ENCODE assay signal across 14 cellular contexts in genomic region chr11:129694538-129694937, GRCh38.
DNase-seq lines count a peak whose midpoint lies in the region; ATAC-seq and TF ChIP-seq lines count a peak whose summit lies in the region.
"Had no signal": no experiment of that assay in that cellular context is flagged by ENCODE, and none has a peak within 500 bp of the region (broad histone marks: within the 10 kb centered on the region; RNA-seq: fewer than 3 reads in every experiment).

No MANE protein-coding gene starts in this region.

- H3K18ac ChIP-seq in trophoblast cell (ENCODE audit: low read length), result no peak overlapping the region

- H3K27ac ChIP-seq in trophoblast cell (ENCODE audit: low read depth, low read length), result no peak overlapping the region
- no peak overlapping the region for H3K27ac ChIP-seq in left lung

- H3K27me3 Mint-ChIP-seq in activated T-cell treated with anti-CD3 and anti-CD28 coated beads, Interleukin-2, amount 50 U/mL, for 72 hours (ENCODE audit: low read depth), result peaks cover 8% of the 10 kb centered on the region
- H3K27me3 Mint-ChIP-seq in activated T-cell treated with anti-CD3 and anti-CD28 coated beads, Interleukin-2, amount 50 U/mL, for 4 hours (ENCODE audit: low read depth), result peaks cover 4% of the 10 kb centered on the region
- peaks cover 10% of the 10 kb centered on the region for H3K27me3 Mint-ChIP-seq in activated naive CD8-positive, alpha-beta T cell treated with anti-CD3 and anti-CD28 coated beads for 36 hours
- H3K27me3 Mint-ChIP-seq: stimulated activated naive CD8-positive, alpha-beta T cell treated with anti-CD3 and anti-CD28 coated beads, Interleukin-15, amount 100 ng/mL, for 72 hours had no signal

- H2AK5ac ChIP-seq in trophoblast cell (ENCODE audit: low read length), result peak overlapping the region; percentile 8

- H2AFZ ChIP-seq in trophoblast cell (ENCODE audit: insufficient read depth, low read length, poor library complexity), result no peak overlapping the region

- no peak overlapping the region for H3K23ac ChIP-seq in trophoblast cell (ENCODE audit: low read length)

- H4K8ac ChIP-seq in trophoblast cell (ENCODE audit: low read depth, low read length), result no peak overlapping the region

- peaks cover 2% of the 10 kb centered on the region for H3K79me2 ChIP-seq in trophoblast cell (ENCODE audit: control insufficient read depth, insufficient read depth, low read length, poor library complexity)

- no peak overlapping the region for H3K14ac ChIP-seq in trophoblast cell (ENCODE audit: low read length)

- intact Hi-C loops in left lung (cut with DNase I), result no loop called here

- no peak overlapping the region for H4K91ac ChIP-seq in trophoblast cell (ENCODE audit: low read depth, low read length)

- no peak for TF ChIP-seq EP300 in Ishikawa (IDR thresholded peaks at IDR 0.05; ENCODE audit: borderline replicate concordance)

- no peaks in the 10 kb centered on the region for H3K9me3 Mint-ChIP-seq in activated T-cell treated with anti-CD3 and anti-CD28 coated beads, Interleukin-2, amount 50 U/mL, for 72 hours
- H3K9me3 Mint-ChIP-seq in activated T-cell treated with anti-CD3 and anti-CD28 coated beads, Interleukin-2, amount 50 U/mL, for 4 hours, result no peaks in the 10 kb centered on the region
- H3K9me3 Mint-ChIP-seq in activated naive CD8-positive, alpha-beta T cell treated with anti-CD3 and anti-CD28 coated beads for 36 hours, result no peaks in the 10 kb centered on the region
- H3K9me3 Mint-ChIP-seq: stimulated activated naive CD8-positive, alpha-beta T cell treated with anti-CD3 and anti-CD28 coated beads, Interleukin-15, amount 100 ng/mL, for 72 hours had no signal

- H2BK120ac ChIP-seq in trophoblast cell (ENCODE audit: insufficient read depth, low read length, poor library complexity), result no peak overlapping the region

- H2BK5ac ChIP-seq in trophoblast cell (ENCODE audit: low read depth, low read length, poor library complexity), result no peak overlapping the region

- no peaks in the 10 kb centered on the region for H3K27me3 ChIP-seq in trophoblast cell (ENCODE audit: insufficient read depth, low read length)
- H3K27me3 ChIP-seq in left lung, result peaks cover 0 to 39% of the 10 kb centered on the region in 2 donors

- ATAC-seq in activated T-cell treated with anti-CD3 and anti-CD28 coated beads, Interleukin-2, amount 50 U/mL, for 72 hours (replicated peaks in 1 of 2), result no peak
- ATAC-seq in activated T-cell treated with anti-CD3 and anti-CD28 coated beads, Interleukin-2, amount 50 U/mL, for 4 hours, result no peak
- ATAC-seq in left lung, result no peak

- peak; percentile 39 to 43 for DNase-seq in activated T-cell treated with anti-CD3 and anti-CD28 coated beads, Interleukin-2, amount 50 U/mL, for 72 hours
- DNase-seq in activated T-cell treated with anti-CD3 and anti-CD28 coated beads, Interleukin-2, amount 50 U/mL, for 4 hours, result no peak
- DNase-seq in activated naive CD8-positive, alpha-beta T cell treated with anti-CD3 and anti-CD28 coated beads for 36 hours, result peak; percentile 7
- peak in 1 of 2 donors; percentile 33 for DNase-seq in trophoblast cell
- no peak for DNase-seq in left lung
- DNase-seq in NCI-H82 treated with DMSO at 0.1 percent for 48 hours (lab: John Stamatoyannopoulos, UW; ENCODE audit: unreplicated experiment), result no peak
- no peak for DNase-seq in NK-92 (lab: John Stamatoyannopoulos, UW; ENCODE audit: unreplicated experiment)
- DNase-seq: activated CD4-positive, CD25-positive, alpha-beta regulatory T cell treated with anti-CD3 and anti-CD28 coated beads, Interleukin-2, amount 50 U/mL, for 72 hours; amniotic stem cell; naive B cell; NCI-H1105 had no signal

- H3K9ac ChIP-seq in trophoblast cell (ENCODE audit: low read length), result no peak overlapping the region

- TF ChIP-seq RAD21 in Ishikawa (IDR thresholded peaks at IDR 0.05; ENCODE audit: low read depth), result peak; percentile 38; the same call in 1 of the 2 replicates

- H3K4me2 ChIP-seq in trophoblast cell (ENCODE audit: low read length), result no peak overlapping the region

- peak overlapping the region; percentile 4 to 17 for H3K4me3 Mint-ChIP-seq in activated T-cell treated with anti-CD3 and anti-CD28 coated beads, Interleukin-2, amount 50 U/mL, for 72 hours
- H3K4me3 Mint-ChIP-seq in activated T-cell treated with anti-CD3 and anti-CD28 coated beads, Interleukin-2, amount 50 U/mL, for 4 hours, result no peak overlapping the region
- H3K4me3 Mint-ChIP-seq in activated naive CD8-positive, alpha-beta T cell treated with anti-CD3 and anti-CD28 coated beads for 36 hours, result no peak overlapping the region

- no peaks in the 10 kb centered on the region for H3K36me3 Mint-ChIP-seq in activated T-cell treated with anti-CD3 and anti-CD28 coated beads, Interleukin-2, amount 50 U/mL, for 72 hours (ENCODE audit: insufficient read depth in 2 of 2)
- H3K36me3 Mint-ChIP-seq in activated T-cell treated with anti-CD3 and anti-CD28 coated beads, Interleukin-2, amount 50 U/mL, for 4 hours (ENCODE audit: insufficient read depth), result no peaks in the 10 kb centered on the region
- no peaks in the 10 kb centered on the region for H3K36me3 Mint-ChIP-seq in activated naive CD8-positive, alpha-beta T cell treated with anti-CD3 and anti-CD28 coated beads for 36 hours
- H3K36me3 Mint-ChIP-seq: naive B cell had no signal

- H3K4ac ChIP-seq in trophoblast cell (ENCODE audit: low read depth, low read length), result no peak overlapping the region

- H3K4me1 Mint-ChIP-seq in activated T-cell treated with anti-CD3 and anti-CD28 coated beads, Interleukin-2, amount 50 U/mL, for 72 hours (ENCODE audit: low read depth), result peaks cover 16% of the 10 kb centered on the region
- peaks cover 7% of the 10 kb centered on the region for H3K4me1 Mint-ChIP-seq in activated T-cell treated with anti-CD3 and anti-CD28 coated beads, Interleukin-2, amount 50 U/mL, for 4 hours (ENCODE audit: low read depth)
- H3K4me1 Mint-ChIP-seq in activated naive CD8-positive, alpha-beta T cell treated with anti-CD3 and anti-CD28 coated beads for 36 hours, result peaks cover 8% of the 10 kb centered on the region

- H3K9me3 ChIP-seq in trophoblast cell (ENCODE audit: insufficient read depth, low read depth, low read length), result no peaks in the 10 kb centered on the region
- no peaks in the 10 kb centered on the region for H3K9me3 ChIP-seq in left lung

- H3K4me3 ChIP-seq in trophoblast cell (ENCODE audit: low read depth, low read length) (no peak overlapping the region), left lung (no peak overlapping the region)

- H3K27ac Mint-ChIP-seq in activated T-cell treated with anti-CD3 and anti-CD28 coated beads, Interleukin-2, amount 50 U/mL, for 72 hours, result no peak overlapping the region
- H3K27ac Mint-ChIP-seq in activated naive CD8-positive, alpha-beta T cell treated with anti-CD3 and anti-CD28 coated beads for 36 hours, result no peak overlapping the region
- H3K27ac Mint-ChIP-seq: B cell; stimulated activated naive CD8-positive, alpha-beta T cell treated with anti-CD3 and anti-CD28 coated beads, Interleukin-15, amount 100 ng/mL, for 72 hours had no signal

- no peak overlapping the region for H4K12ac ChIP-seq in trophoblast cell (ENCODE audit: low read depth, low read length)

- peaks cover 15% of the 10 kb centered on the region for H3K79me1 ChIP-seq in trophoblast cell (ENCODE audit: low read length)

- peak overlapping the region; percentile 10 for H2BK12ac ChIP-seq in trophoblast cell (ENCODE audit: low read length)

- WGBS in trophoblast cell (ENCODE audit: extremely low coverage, insufficient coverage, insufficient read length), result no CpG with 5 or more reads among the region's 10 CpGs

- H3K36me3 ChIP-seq in trophoblast cell (ENCODE audit: control insufficient read depth in 1 of 2, insufficient read depth in 2 of 2, low read length in 2 of 2), result no peaks in the 10 kb centered on the region
- no peaks in the 10 kb centered on the region for H3K36me3 ChIP-seq in left lung

- H3K4me1 ChIP-seq in trophoblast cell (ENCODE audit: control insufficient read depth in 1 of 2, insufficient read depth in 2 of 2, low read length in 2 of 2) (peaks cover 12 to 15% of the 10 kb centered on the region in 2 experiments), left lung (peaks cover 5 to 6% of the 10 kb centered on the region in 2 donors)

- TF ChIP-seq CTCF in left lung (IDR thresholded peaks at IDR 0.05), result no peak

TF ChIP-seq in Ishikawa, 13 proteins besides CTCF, POLR2A, EP300 and RAD21:
- TF ChIP-seq TCF12 (IDR thresholded peaks at IDR 0.05; ENCODE audit: low read depth), result no peak
TF ChIP-seq in Ishikawa: peak in this region for 0.

Comparison
In these comparisons a context has a peak if more than half of its experiments do, and no peak if none do; other contexts are left out.
1. DNase-seq: peak in activated T-cell treated with anti-CD3 and anti-CD28 coated beads, Interleukin-2, amount 50 U/mL, for 72 hours (2 of 2) and activated naive CD8-positive, alpha-beta T cell treated with anti-CD3 and anti-CD28 coated beads for 36 hours (single experiment); none in activated T-cell treated with anti-CD3 and anti-CD28 coated beads, Interleukin-2, amount 50 U/mL, for 4 hours (single experiment), left lung (0 of 2), NCI-H82 treated with DMSO at 0.1 percent for 48 hours (single experiment) and NK-92 (single experiment).
2. H3K4me3 Mint-ChIP-seq: peak in activated T-cell treated with anti-CD3 and anti-CD28 coated beads, Interleukin-2, amount 50 U/mL, for 72 hours (2 of 2); none in activated T-cell treated with anti-CD3 and anti-CD28 coated beads, Interleukin-2, amount 50 U/mL, for 4 hours (single experiment) and activated naive CD8-positive, alpha-beta T cell treated with anti-CD3 and anti-CD28 coated beads for 36 hours (single experiment).